Comparison of ENCODE assay signal across 7 cellular contexts in genomic region chr19:18644144-18645034, GRCh38. TPM values are rescaled to one million over a fixed set of nuclear protein-coding genes. Genes with fewer than 3 reads are reported as not detected.
DNase-seq lines count a peak whose midpoint lies in the region; ATAC-seq and TF ChIP-seq lines count a peak whose summit lies in the region.
"Had no signal": no experiment of that assay in that cellular context is flagged by ENCODE, and none has a peak within 500 bp of the region (broad histone marks: within the 10 kb centered on the region; RNA-seq: fewer than 3 reads in every experiment).

No MANE protein-coding gene starts in this region.

- H4K20me1 ChIP-seq in OCI-LY7 (ENCODE audit: insufficient read depth, low read length) = no peaks in the 10 kb centered on the region

- DNase-seq in A673 (ENCODE audit: low spot score) = no peak
- peak; percentile 40 for DNase-seq in OCI-LY7 (ENCODE audit: low spot score)
- peak; percentile 40 for DNase-seq in left ventricle myocardium superior
- no peak for DNase-seq in NCI-H2227 (lab: John Stamatoyannopoulos, UW; ENCODE audit: unreplicated experiment)
- no peak for DNase-seq in NCI-H82 treated with DMSO at 0.1 percent for 48 hours (lab: John Stamatoyannopoulos, UW; ENCODE audit: unreplicated experiment)

- H3K27me3 ChIP-seq in A673 (replicated peaks; ENCODE audit: insufficient read depth, low read depth, low read length, poor library complexity) = no peaks in the 10 kb centered on the region

- H3K27ac ChIP-seq in A673 (ENCODE audit: low read depth, low read length, poor library complexity, severe bottlenecking) = no peak overlapping the region
- H3K27ac ChIP-seq in OCI-LY7 (ENCODE audit: low read depth, low read length, poor library complexity, severe bottlenecking) = no peak overlapping the region
- H3K27ac ChIP-seq: A549 had no signal

- H3K79me2 ChIP-seq in OCI-LY7 (ENCODE audit: insufficient read depth, low read depth, low read length) = no peaks in the 10 kb centered on the region

- BruUV-seq in A673 (replicated peaks; lab: Mats Ljungman, UMichigan) (no TSS peak), OCI-LY7 (replicated peaks; lab: Mats Ljungman, UMichigan) (no TSS peak)

- intact Hi-C loops in A673 (cut with micrococcal nuclease; ENCODE audit: unreplicated experiment) = no loop called here
- intact Hi-C loops in OCI-LY7 (cut with micrococcal nuclease; ENCODE audit: unreplicated experiment) = no loop called here
- intact Hi-C loops in left ventricle myocardium superior (cut with micrococcal nuclease) = no loop called here

- ATAC-seq in left ventricle myocardium superior (peak; percentile 47), HG03095 (IDR thresholded peaks at IDR 0.05; ENCODE audit: unreplicated experiment) (no peak)
- ATAC-seq: A549 had no signal

- H3K4me3 ChIP-seq in A673 (ENCODE audit: low read depth, low read length, poor library complexity, severe bottlenecking) (no peak overlapping the region), OCI-LY7 (ENCODE audit: low read depth, low read length, poor library complexity, severe bottlenecking) (no peak overlapping the region)
- H3K4me3 ChIP-seq: A549 had no signal

- CTCF ChIA-PET in A673 (lab: Charles Lee) = no interaction called here
- CTCF ChIA-PET in OCI-LY7 (lab: Charles Lee; ENCODE audit: unreplicated experiment) = interaction anchor here (0.5 kb wide), 1 partner anchor 9 kb away, joined by 3 read pairs; no protein-coding TSS in a partner anchor

- no peak overlapping the region for H2AFZ ChIP-seq in OCI-LY7 (ENCODE audit: low read length)

- TF ChIP-seq CTCF in A673 (conservative IDR thresholded peaks at IDR 0.05; ENCODE audit: low read depth, low read length) (0 out of 2 replicates have a peak, but pooled peaks have one; percentile 8), OCI-LY7 (conservative IDR thresholded peaks at IDR 0.05; ENCODE audit: low read length) (peak; percentile 40; the same call in 1 of the 2 replicates)

- POLR2A ChIA-PET in A673 (lab: Charles Lee; ENCODE audit: low non-redundant PET) (no interaction called here), OCI-LY7 (lab: Charles Lee) (no interaction called here)

- H3K4me1 ChIP-seq in A673 (ENCODE audit: insufficient read depth, low read length, poor library complexity, severe bottlenecking) (no peaks in the 10 kb centered on the region), OCI-LY7 (ENCODE audit: insufficient read depth, low read length, poor library complexity, severe bottlenecking) (no peaks in the 10 kb centered on the region)
- H3K4me1 ChIP-seq: A549 had no signal

- H3K9me3 ChIP-seq in A673 (ENCODE audit: low read depth, low read length, poor library complexity, severe bottlenecking) (no peaks in the 10 kb centered on the region), OCI-LY7 (ENCODE audit: low read length) (no peaks in the 10 kb centered on the region)
- H3K9me3 ChIP-seq: A549 had no signal

- H3K9me2 ChIP-seq in OCI-LY7 (ENCODE audit: insufficient read depth, low read length) = no peaks in the 10 kb centered on the region

- H3K36me3 ChIP-seq in A673 (ENCODE audit: insufficient read depth, low read length, poor library complexity, severe bottlenecking) (no peaks in the 10 kb centered on the region), OCI-LY7 (ENCODE audit: insufficient read depth, low read length) (no peaks in the 10 kb centered on the region)

- H3K4me2 ChIP-seq in OCI-LY7 (ENCODE audit: low read length) = no peak overlapping the region
- H3K4me2 ChIP-seq: A549 had no signal

RNA-seq across cellular contexts. Expression of gene KLHL26, which starts 7.6 kb away (rescaled TPM):
- total RNA-seq in A673 (2021) (16.3 and 16.8 TPM in 2 replicates), OCI-LY7 (2022) (7.9 and 8.9 TPM in 2 replicates), left ventricle myocardium superior (5.8 TPM)
- 0.75 and 1.0 TPM in 2 replicates for total RNA-seq in OCI-LY7 (2014; rRNA removed; shearing (Covaris generic))

RNA-seq across cellular contexts. Expression of gene TMEM59L, which starts 31.7 kb away (rescaled TPM):
- total RNA-seq in A673 (2021) = 9.3 and 18.0 TPM in 2 replicates
- 0.33 and 1.0 TPM in 2 replicates for total RNA-seq in OCI-LY7 (2014; rRNA removed; shearing (Covaris generic))
- 0.84 and 0.89 TPM in 2 replicates for total RNA-seq in OCI-LY7 (2022)
- total RNA-seq in left ventricle myocardium superior = 1.5 TPM

RNA-seq across cellular contexts. Expression of gene CRLF1, which starts 37.8 kb away (rescaled TPM):
- 192 and 305 TPM in 2 replicates for total RNA-seq in A673 (2021)
- 0.82 TPM in 1 of 2 replicates, not detected in the other for total RNA-seq in OCI-LY7 (2014; rRNA removed; shearing (Covaris generic))
- total RNA-seq in OCI-LY7 (2022) = 1.3 and 1.5 TPM in 2 replicates
- total RNA-seq in left ventricle myocardium superior = 21.4 TPM

RNA-seq across cellular contexts. Expression of gene CRTC1, which starts 39.1 kb away (rescaled TPM):
- 18.1 and 20.3 TPM in 2 replicates for total RNA-seq in A673 (2021)
- total RNA-seq in OCI-LY7 (2014; rRNA removed; shearing (Covaris generic)) = 3.4 and 4.1 TPM in 2 replicates
- 10.0 and 10.3 TPM in 2 replicates for total RNA-seq in OCI-LY7 (2022)
- total RNA-seq in left ventricle myocardium superior = 10.3 TPM

RNA-seq across cellular contexts. Expression of gene REX1BD, which starts 55.8 kb away (rescaled TPM):
- total RNA-seq in A673 (2021) = 61.4 and 74.9 TPM in 2 replicates
- total RNA-seq in OCI-LY7 (2014; rRNA removed; shearing (Covaris generic)) = 122 and 126 TPM in 2 replicates
- 84.6 and 88.8 TPM in 2 replicates for total RNA-seq in OCI-LY7 (2022)
- total RNA-seq in left ventricle myocardium superior = 75.8 TPM

Comparison
In these comparisons a context has a peak if more than half of its experiments do, and no peak if none do; other contexts are left out.
1. DNase-seq: peak in OCI-LY7 (single experiment) and left ventricle myocardium superior (single experiment); none in A673 (single experiment), NCI-H2227 (single experiment) and NCI-H82 treated with DMSO at 0.1 percent for 48 hours (single experiment).